10 cellular contexts compared by ENCODE assay signal in genomic region chr12:20376984-20377383, GRCh38. TPM values are rescaled to one million over a fixed set of nuclear protein-coding genes. Genes with fewer than 3 reads are reported as not detected.
A peak's percentile ranks its signal among the peaks of the same experiment; 100 is the strongest.
DNase-seq lines count a peak whose midpoint lies in the region; ATAC-seq and TF ChIP-seq lines count a peak whose summit lies in the region.
"Had no signal": no experiment of that assay in that cellular context is flagged by ENCODE, and none has a peak within 500 bp of the region (broad histone marks: within the 10 kb centered on the region; RNA-seq: fewer than 3 reads in every experiment).

No MANE protein-coding gene starts in this region.

- H3K9me2 ChIP-seq in neural cell (ENCODE audit: insufficient read depth, low read length), result no peaks in the 10 kb centered on the region

- H3K36me3 ChIP-seq in endodermal cell (ENCODE audit: control insufficient read depth, insufficient read depth, low read length), result no peaks in the 10 kb centered on the region
- no peaks in the 10 kb centered on the region for H3K36me3 ChIP-seq in neural cell (ENCODE audit: insufficient read depth, low read length)

- no peak overlapping the region for H2AFZ ChIP-seq in neural cell (ENCODE audit: low read depth, low read length)

- no peak overlapping the region for H3K4me2 ChIP-seq in neural cell (ENCODE audit: low read length)

- DNase-seq in EH (ENCODE audit: low read depth) (peak; percentile 47), MV-4-11 (lab: John Stamatoyannopoulos, UW) (peak; percentile 21), endodermal cell (no peak), HPDE6-E6E7 (ENCODE audit: extremely low spot score) (no peak)
- DNase-seq: immature natural killer cell, SHP77 treated with DMSO at 0.1 percent for 48 hours had no signal

- peaks cover 6% of the 10 kb centered on the region for H3K27me3 Mint-ChIP-seq in endodermal cell (ENCODE audit: insufficient read depth)

- no peak for ATAC-seq in HG02938 (IDR thresholded peaks at IDR 0.05; ENCODE audit: unreplicated experiment)
- no peak for ATAC-seq in GM19035 (IDR thresholded peaks at IDR 0.05; ENCODE audit: unreplicated experiment)
- ATAC-seq in GM18870 (IDR thresholded peaks at IDR 0.05; ENCODE audit: unreplicated experiment), result no peak

- H3K9ac ChIP-seq in endodermal cell (ENCODE audit: extremely low read depth, low read length, poor library complexity, severe bottlenecking) (no peak overlapping the region), neural cell (ENCODE audit: low read length) (no peak overlapping the region)

- H3K9me3 Mint-ChIP-seq in endodermal cell, result no peaks in the 10 kb centered on the region

- H3K27me3 ChIP-seq in endodermal cell (ENCODE audit: control insufficient read depth, insufficient read depth, low read length, poor library complexity, severe bottlenecking), result peaks cover 2% of the 10 kb centered on the region
- H3K27me3 ChIP-seq in neural cell (ENCODE audit: insufficient read depth, low read depth, low read length), result no peaks in the 10 kb centered on the region

- H3K4me3 ChIP-seq in endodermal cell (ENCODE audit: low read length) (no peak overlapping the region), neural cell (ENCODE audit: low read length) (no peak overlapping the region)

- H4K20me1 ChIP-seq in neural cell (ENCODE audit: insufficient read depth), result no peaks in the 10 kb centered on the region

- H3K36me3 Mint-ChIP-seq in endodermal cell (ENCODE audit: low read depth), result no peaks in the 10 kb centered on the region
- H3K36me3 Mint-ChIP-seq: immature natural killer cell had no signal

- H3K4me1 ChIP-seq in endodermal cell (ENCODE audit: control insufficient read depth, insufficient read depth, low read length), result no peaks in the 10 kb centered on the region

- H3K4me3 Mint-ChIP-seq in endodermal cell, result no peak overlapping the region
- H3K4me3 Mint-ChIP-seq: immature natural killer cell had no signal

- H3K27ac ChIP-seq in endodermal cell (ENCODE audit: low read depth, low read length), result no peak overlapping the region
- H3K27ac ChIP-seq in neural cell (ENCODE audit: low read length), result no peak overlapping the region

- H3K4me1 Mint-ChIP-seq in endodermal cell, result no peaks in the 10 kb centered on the region
- H3K4me1 Mint-ChIP-seq: immature natural killer cell had no signal

- TF ChIP-seq RAD21 in neural cell (conservative IDR thresholded peaks at IDR 0.05), result peak; percentile 44

- no peaks in the 10 kb centered on the region for H3K79me2 ChIP-seq in neural cell (replicated peaks; ENCODE audit: insufficient read depth, low read length)

- no peak overlapping the region for H3K27ac Mint-ChIP-seq in endodermal cell
- H3K27ac Mint-ChIP-seq: immature natural killer cell had no signal

- WGBS in endodermal cell (ENCODE audit: insufficient coverage in 1 of 2, insufficient read length in 1 of 2), 2 experiments, result 100% methylated on average over 1 of the region's 1 CpG; no CpG with 5 or more reads in 1 of the 2 experiments

- H3F3A ChIP-seq in neural cell (ENCODE audit: insufficient read depth, low read length, poor library complexity, severe bottlenecking), result no peaks in the 10 kb centered on the region

- TF ChIP-seq EP300 in neural cell (conservative IDR thresholded peaks at IDR 0.05; ENCODE audit: poor library complexity, severe bottlenecking), result no peak

- H3K9me3 ChIP-seq in endodermal cell (ENCODE audit: control insufficient read depth, low read length) (no peaks in the 10 kb centered on the region), neural cell (ENCODE audit: low read length) (no peaks in the 10 kb centered on the region)

- TF ChIP-seq CTCF in endodermal cell (conservative IDR thresholded peaks at IDR 0.05) (peak; percentile 67), neural cell (IDR thresholded peaks at IDR 0.05; ENCODE audit: poor library complexity, severe bottlenecking) (peak; percentile 45)

TF ChIP-seq in neural cell, 6 proteins besides CTCF, POLR2A, EP300 and RAD21:
- no peak for TF ChIP-seq REST (IDR thresholded peaks at IDR 0.05; ENCODE audit: borderline replicate concordance)
- TF ChIP-seq POLR2AphosphoS5 (IDR thresholded peaks at IDR 0.05), result no peak
- no peak for TF ChIP-seq SMC3 (conservative IDR thresholded peaks at IDR 0.05; ENCODE audit: poor library complexity)

RNA-seq across cellular contexts. Expression of gene PDE3A, which starts 8.6 kb away (rescaled TPM):
- 1 to 10 TPM in 1 of 2 donors, under 1 TPM in 1; 0.62 to 1.8 TPM for total RNA-seq in endodermal cell
- polyA plus RNA-seq in endodermal cell (2013, experiment 1 of 2), result 4.1 TPM
- 3.7 TPM for polyA plus RNA-seq in endodermal cell (2013, experiment 2 of 2)
- polyA plus RNA-seq in neural cell, result 0.56 and 0.94 TPM in 2 replicates
- 3.2 TPM in 2 replicates for polyA minus RNA-seq in neural cell

Comparison
In these comparisons a context has a peak if more than half of its experiments do, and no peak if none do; other contexts are left out.
1. DNase-seq: peak in EH (single experiment) and MV-4-11 (single experiment); none in endodermal cell (single experiment) and HPDE6-E6E7 (single experiment).